In genomic region chr6:1580109-1580508, GRCh38 we compare ENCODE assay signal across 25 cellular contexts. TPM values are rescaled to one million over a fixed set of nuclear protein-coding genes. Genes with fewer than 3 reads are reported as not detected.
DNase-seq lines count a peak whose midpoint lies in the region; ATAC-seq and TF ChIP-seq lines count a peak whose summit lies in the region.
"Had no signal": no experiment of that assay in that cellular context is flagged by ENCODE, and none has a peak within 500 bp of the region (broad histone marks: within the 10 kb centered on the region; RNA-seq: fewer than 3 reads in every experiment).

No MANE protein-coding gene starts in this region.

- H3K9ac ChIP-seq in mammary epithelial cell (ENCODE audit: insufficient read depth, low read length): no peak overlapping the region
- H3K9ac ChIP-seq: SK-N-SH had no signal

- peak overlapping the region; percentile 7 for H2AFZ ChIP-seq in mammary epithelial cell (ENCODE audit: low read depth, low read length)

- no peak for TF ChIP-seq CTCF in mammary epithelial cell (conservative IDR thresholded peaks at IDR 0.05 in 1 of 2, IDR thresholded peaks at IDR 0.05 in 1 of 2; ENCODE audit: extremely low read depth in 1 of 2, insufficient read depth in 1 of 2, low read depth in 1 of 2, low read length in 2 of 2)
- TF ChIP-seq CTCF in breast epithelium (IDR thresholded peaks at IDR 0.05): no peak
- no peak for TF ChIP-seq CTCF in choroid plexus epithelial cell (conservative IDR thresholded peaks at IDR 0.05; ENCODE audit: low read depth, low read length)
- TF ChIP-seq CTCF in foreskin fibroblast (IDR thresholded peaks at IDR 0.05; ENCODE audit: low read depth, low read length): no peak

- no peaks in the 10 kb centered on the region for H3K79me2 ChIP-seq in mammary epithelial cell (ENCODE audit: insufficient read depth, low read length)

- dilution Hi-C loops in mammary epithelial cell (cut with HindIII; ENCODE audit: low sequenced_read_pairs): no loop called here

- H3K27ac ChIP-seq in mammary epithelial cell (ENCODE audit: insufficient read depth, low read depth, low read length) (no peak overlapping the region), breast epithelium (peak overlapping the region in 1 of 2 donors; percentile 60)
- H3K27ac ChIP-seq: 22Rv1 had no signal

- CTCF ChIA-PET in mammary epithelial cell (lab: Charles Lee; ENCODE audit: low non-redundant PET): no interaction called here

- no peaks in the 10 kb centered on the region for H4K20me1 ChIP-seq in mammary epithelial cell (ENCODE audit: insufficient read depth, low read length)

- WGBS in mammary epithelial cell (ENCODE audit: low coverage, missing lambda C conversion rate): 82% methylated on average over 5 of the region's 6 CpGs

- H3K36me3 ChIP-seq in mammary epithelial cell (ENCODE audit: insufficient read depth, low read length) (no peaks in the 10 kb centered on the region), breast epithelium (no peaks in the 10 kb centered on the region)

- H3K9me3 ChIP-seq in mammary epithelial cell (replicated peaks; ENCODE audit: insufficient read depth, low read length): no peaks in the 10 kb centered on the region
- no peaks in the 10 kb centered on the region for H3K9me3 ChIP-seq in breast epithelium
- H3K9me3 ChIP-seq: SK-N-SH had no signal

- peak; percentile 19 for DNase-seq in mammary epithelial cell
- DNase-seq in breast epithelium (ENCODE audit: low spot score in 2 of 2): no peak
- DNase-seq in choroid plexus epithelial cell (ENCODE audit: low read depth): peak; percentile 19
- peak; percentile 42 to 76 for DNase-seq in foreskin fibroblast
- no peak for DNase-seq in superior temporal gyrus (ENCODE audit: extremely low spot score)
- DNase-seq in NCI-H510A treated with DMSO at 0.1 percent for 48 hours (lab: John Stamatoyannopoulos, UW): no peak
- DNase-seq: ACHN; AML-193; C1 segment of cervical spinal cord; Calu3; CD8-positive, alpha-beta T cell; DMS153; Kasumi-1; NCI-H1417; NCI-H1694 treated with DMSO at 0.1 percent for 48 hours; NCI-H2081 treated with DMSO at 0.1 percent for 48 hours; NCI-H2171 treated with DMSO at 0.1 percent for 48 hours; NCI-H446 treated with DMSO at 0.1 percent for 48 hours; NCI-H69; SIG-M5; SK-N-SH had no signal

- no peak for TF ChIP-seq POLR2A in breast epithelium (IDR thresholded peaks at IDR 0.05)

- no peak overlapping the region for H3K4me2 ChIP-seq in mammary epithelial cell (ENCODE audit: insufficient read depth, low read depth, low read length)
- H3K4me2 ChIP-seq: SK-N-SH had no signal

- H3K4me1 ChIP-seq in mammary epithelial cell (ENCODE audit: insufficient read depth, low read length) (peaks cover 8% of the 10 kb centered on the region), breast epithelium (peaks cover 3 to 20% of the 10 kb centered on the region in 2 donors)

- intact Hi-C loops in mammary epithelial cell (cut with micrococcal nuclease): no loop called here
- intact Hi-C loops in breast epithelium (cut with DNase I; ENCODE audit: low total_unique reads): no loop called here

- ATAC-seq in HG03439 (IDR thresholded peaks at IDR 0.05; ENCODE audit: unreplicated experiment) (no peak), GM21825 (IDR thresholded peaks at IDR 0.05; ENCODE audit: unreplicated experiment) (no peak)
- ATAC-seq: CD8-positive, alpha-beta T cell; Panc1 had no signal

- H3K4me3 ChIP-seq in mammary epithelial cell (replicated peaks in 1 of 3; ENCODE audit: insufficient read depth in 1 of 3, low read depth in 2 of 3, low read length in 3 of 3) (no peak overlapping the region), breast epithelium (no peak overlapping the region), choroid plexus epithelial cell (ENCODE audit: low read depth, low read length) (no peak overlapping the region), foreskin fibroblast (ENCODE audit: low read depth in 1 of 2, low read length in 2 of 2) (no peak overlapping the region)

- in situ Hi-C loops in mammary epithelial cell (cut with MboI; ENCODE audit: low sequenced_read_pairs in 2 of 2): loop anchor here in 1 of 2 donors (25.0 kb wide), 2 partner anchors 882 to 1057 kb away; no protein-coding TSS in a partner anchor

- H3K27me3 ChIP-seq in mammary epithelial cell (ENCODE audit: insufficient read depth, low read length) (no peaks in the 10 kb centered on the region), breast epithelium (no peaks in the 10 kb centered on the region)

- BruUV-seq in mammary epithelial cell (replicated peaks; lab: Mats Ljungman, UMichigan): no TSS peak

RNA-seq across cellular contexts. Expression of gene FOXC1, which starts 29.6 kb away (rescaled TPM):
- total RNA-seq in mammary epithelial cell (10 to 100 TPM; 12.1 to 15.8 TPM), breast epithelium (10 to 100 TPM in 1 of 3 donors, 1 to 10 TPM in 2; 3.7 to 13.2 (median 7.5) TPM)
- polyA plus RNA-seq in mammary epithelial cell: 4.6 TPM
- 1.7 TPM for polyA minus RNA-seq in mammary epithelial cell
- total RNA-seq: CD8-positive, alpha-beta T cell had no signal

Comparison
In these comparisons a context has a peak if more than half of its experiments do, and no peak if none do; other contexts are left out.
1. DNase-seq: peak in mammary epithelial cell (single experiment), choroid plexus epithelial cell (single experiment) and foreskin fibroblast (2 of 2); none in breast epithelium (0 of 2), superior temporal gyrus (single experiment) and NCI-H510A treated with DMSO at 0.1 percent for 48 hours (single experiment).